ENCODE assay signal across 1 cellular context in the genomic region with DNA sequence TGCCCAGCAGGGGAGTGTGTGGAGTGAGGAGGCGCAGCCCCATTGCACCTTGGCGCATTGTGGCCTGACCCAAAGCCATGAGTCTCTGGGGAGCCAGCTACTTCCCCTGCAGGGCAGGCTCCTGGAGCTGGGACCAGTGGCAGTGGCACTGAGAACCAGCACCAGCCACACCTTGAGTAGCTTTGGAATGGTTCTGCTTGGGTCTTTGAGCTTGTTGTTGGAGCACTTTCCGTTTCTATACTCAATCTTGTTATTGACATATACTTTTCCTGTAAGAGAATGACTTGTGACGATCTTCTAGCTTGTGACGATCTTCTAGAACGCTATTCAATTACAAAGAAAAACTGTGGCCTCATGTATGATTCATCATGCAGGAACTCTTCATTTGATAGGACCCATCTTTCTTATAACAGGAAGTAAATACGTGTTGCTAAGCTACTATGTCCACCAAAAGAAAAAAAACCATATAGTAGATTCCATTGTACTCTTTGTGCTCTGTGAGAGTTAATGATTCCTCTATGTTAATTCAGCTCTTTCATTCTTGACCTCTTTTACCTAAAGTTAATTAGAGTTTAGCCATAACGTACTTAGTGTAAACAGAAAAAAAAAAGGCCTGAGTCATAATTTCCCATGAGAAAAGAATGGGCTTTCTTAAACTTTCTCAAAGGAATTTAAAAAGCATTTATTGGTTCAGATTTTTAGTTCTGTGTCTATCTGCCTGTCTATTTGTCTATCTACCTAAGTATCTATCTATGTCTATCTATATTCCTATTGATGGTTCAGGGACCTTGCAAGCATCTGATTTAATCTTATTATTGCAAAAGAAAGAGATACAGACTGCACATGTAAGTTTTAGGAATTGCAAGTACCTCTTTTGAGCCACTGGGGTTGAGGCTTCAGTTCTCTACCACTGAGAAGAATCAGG.
TF ChIP-seq lines count a peak whose summit lies in the region.

No MANE protein-coding gene starts in this region.

TF ChIP-seq in HEK293, 187 proteins besides CTCF, POLR2A, EP300 and RAD21 (continued from another document):
- TF ChIP-seq MYNN (tag by site-specific recombination; IDR thresholded peaks at IDR 0.05; ENCODE audit: borderline replicate concordance): peak; percentile 82
